13 cellular contexts compared by ENCODE assay signal in genomic region chr22:46881373-46882118, GRCh38.
DNase-seq lines count a peak whose midpoint lies in the region; ATAC-seq lines count a peak whose summit lies in the region.
"Had no signal": no experiment of that assay in that cellular context is flagged by ENCODE, and none has a peak within 500 bp of the region (broad histone marks: within the 10 kb centered on the region; RNA-seq: fewer than 3 reads in every experiment).

No MANE protein-coding gene starts in this region.

- no peaks in the 10 kb centered on the region for H3K27me3 Mint-ChIP-seq in activated CD4-positive, alpha-beta T cell treated with anti-CD3 and anti-CD28 coated beads, Interleukin-2, amount 10 ng/mL, durations not matched to agents 7 days and 5 days

- peaks cover 6% of the 10 kb centered on the region for H3K36me3 Mint-ChIP-seq in activated CD4-positive, alpha-beta T cell treated with anti-CD3 and anti-CD28 coated beads, Interleukin-2, amount 10 ng/mL, durations not matched to agents 7 days and 5 days (ENCODE audit: low read depth)

- H3K27ac Mint-ChIP-seq in activated CD4-positive, alpha-beta T cell treated with anti-CD3 and anti-CD28 coated beads, Interleukin-2, amount 10 ng/mL, durations not matched to agents 7 days and 5 days, result no peak overlapping the region

- POLR2A ChIA-PET in activated CD4-positive, alpha-beta T cell treated with anti-CD3 and anti-CD28 coated beads, Interleukin-2, amount 10 ng/mL, durations not matched to agents 7 days and 5 days (lab: Charles Lee), result no interaction called here

- peaks cover 3% of the 10 kb centered on the region for H3K4me1 Mint-ChIP-seq in activated CD4-positive, alpha-beta T cell treated with anti-CD3 and anti-CD28 coated beads, Interleukin-2, amount 10 ng/mL, durations not matched to agents 7 days and 5 days

- ATAC-seq in esophagus mucosa (peak; percentile 45), HG03378 (IDR thresholded peaks at IDR 0.05; ENCODE audit: unreplicated experiment) (no peak)

- no peaks in the 10 kb centered on the region for H3K9me3 Mint-ChIP-seq in activated CD4-positive, alpha-beta T cell treated with anti-CD3 and anti-CD28 coated beads, Interleukin-2, amount 10 ng/mL, durations not matched to agents 7 days and 5 days

- CTCF ChIA-PET in activated CD4-positive, alpha-beta T cell treated with anti-CD3 and anti-CD28 coated beads, Interleukin-2, amount 10 ng/mL, durations not matched to agents 7 days and 5 days (lab: Charles Lee), result no interaction called here

- peak; percentile 26 for DNase-seq in activated CD4-positive, alpha-beta T cell treated with anti-CD3 and anti-CD28 coated beads for 48 hours
- DNase-seq in activated CD4-positive, alpha-beta T cell treated with anti-CD3 and anti-CD28 coated beads, Interleukin-2, amount 10 ng/mL, durations not matched to agents 7 days and 5 days, result no peak
- DNase-seq in M059J (ENCODE audit: low read depth) (peak; percentile 40), renal cortical epithelial cell (ENCODE audit: low read depth) (peak; percentile 58), COLO829 (ENCODE audit: low spot score) (no peak), NCI-H1105 treated with DMSO at 0.1 percent for 48 hours (lab: John Stamatoyannopoulos, UW) (no peak)
- DNase-seq: effector CD8-positive, alpha-beta T cell; Kasumi-1; NCI-H2171; OCI-M1; T1000 had no signal

- H3K4me3 Mint-ChIP-seq in activated CD4-positive, alpha-beta T cell treated with anti-CD3 and anti-CD28 coated beads, Interleukin-2, amount 10 ng/mL, durations not matched to agents 7 days and 5 days, result no peak overlapping the region

Comparison
In these comparisons a context has a peak if more than half of its experiments do, and no peak if none do; other contexts are left out.
1. DNase-seq: peak in activated CD4-positive, alpha-beta T cell treated with anti-CD3 and anti-CD28 coated beads for 48 hours (single experiment), M059J (single experiment) and renal cortical epithelial cell (single experiment); none in activated CD4-positive, alpha-beta T cell treated with anti-CD3 and anti-CD28 coated beads, Interleukin-2, amount 10 ng/mL, durations not matched to agents 7 days and 5 days (single experiment), COLO829 (single experiment) and NCI-H1105 treated with DMSO at 0.1 percent for 48 hours (single experiment).